Comparison of ENCODE assay signal across 10 cellular contexts in the genomic region with DNA sequence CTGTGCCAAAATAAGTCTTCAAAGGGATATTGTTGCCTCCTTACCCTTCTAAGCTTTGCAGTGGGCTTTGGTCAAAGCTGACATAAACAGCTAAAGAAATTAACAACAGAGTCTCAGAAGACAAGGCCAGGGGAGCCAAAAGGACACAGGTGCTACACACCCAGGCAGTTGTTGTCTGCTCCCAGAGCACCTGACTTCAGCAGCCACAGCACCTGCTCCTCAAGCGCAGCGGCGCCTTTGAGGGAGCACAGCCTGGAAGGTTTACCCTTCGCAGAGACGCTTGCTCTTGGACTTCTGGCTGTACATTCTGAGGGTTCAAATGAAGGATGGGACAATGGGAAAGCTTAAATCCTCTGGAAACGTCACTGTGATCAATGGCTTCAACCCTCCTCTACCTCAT. TPM values are rescaled to one million over a fixed set of nuclear protein-coding genes. Genes with fewer than 3 reads are reported as not detected.
DNase-seq lines count a peak whose midpoint lies in the region; ATAC-seq, FAIRE-seq and TF ChIP-seq lines count a peak whose summit lies in the region.
"Had no signal": no experiment of that assay in that cellular context is flagged by ENCODE, and none has a peak within 500 bp of the region (broad histone marks: within the 10 kb centered on the region; RNA-seq: fewer than 3 reads in every experiment).

No MANE protein-coding gene starts in this region.

- H3K4me3 ChIP-seq in OCI-LY7 (ENCODE audit: low read depth, low read length, poor library complexity, severe bottlenecking) (no peak overlapping the region), kidney (ENCODE audit: low read length in 2 of 2) (no peak overlapping the region), stomach (no peak overlapping the region)
- H3K4me3 ChIP-seq: prostate gland had no signal

- no peaks in the 10 kb centered on the region for H3K27me3 Mint-ChIP-seq in activated CD8-positive, alpha-beta T cell treated with anti-CD3 and anti-CD28 coated beads for 36 hours
- no peaks in the 10 kb centered on the region for H3K27me3 Mint-ChIP-seq in activated CD8-positive, alpha-beta T cell treated with anti-CD3 and anti-CD28 coated beads, Interleukin-2, amount 10 ng/mL, durations not matched to agents 7 days and 5 days (ENCODE audit: low read depth)
- H3K27me3 Mint-ChIP-seq: activated naive CD4-positive, alpha-beta T cell treated with anti-CD3 and anti-CD28 coated beads, Interleukin-2, amount 10 ng/mL, durations not matched to agents 7 days and 5 days had no signal

- no peak overlapping the region for H3K27ac ChIP-seq in OCI-LY7 (ENCODE audit: low read depth, low read length, poor library complexity, severe bottlenecking)
- peak overlapping the region; percentile 2 to 76 for H3K27ac ChIP-seq in kidney (ENCODE audit: low read depth in 2 of 2, low read length in 2 of 2)
- H3K27ac ChIP-seq in stomach, result peak overlapping the region in 4 of 5 donors; percentile 18 to 60 (median 36)
- H3K27ac ChIP-seq: prostate gland had no signal

- peak overlapping the region; percentile 30 for H3K27ac Mint-ChIP-seq in activated CD8-positive, alpha-beta T cell treated with anti-CD3 and anti-CD28 coated beads for 36 hours
- no peak overlapping the region for H3K27ac Mint-ChIP-seq in activated CD8-positive, alpha-beta T cell treated with anti-CD3 and anti-CD28 coated beads, Interleukin-2, amount 10 ng/mL, durations not matched to agents 7 days and 5 days
- H3K27ac Mint-ChIP-seq: activated naive CD4-positive, alpha-beta T cell treated with anti-CD3 and anti-CD28 coated beads, Interleukin-2, amount 10 ng/mL, durations not matched to agents 7 days and 5 days had no signal

- H3K4me2 ChIP-seq in OCI-LY7 (ENCODE audit: low read length), result peak overlapping the region; percentile 50

- H3K4me1 ChIP-seq in OCI-LY7 (ENCODE audit: insufficient read depth, low read length, poor library complexity, severe bottlenecking) (peaks cover 88% of the 10 kb centered on the region), kidney (ENCODE audit: control insufficient read depth in 1 of 2, insufficient read depth in 1 of 2, low read depth in 1 of 2, low read length in 2 of 2) (peaks cover 21 to 43% of the 10 kb centered on the region in 2 donors), stomach (peaks cover 43 to 100% (median 79%) of the 10 kb centered on the region in 4 donors)
- H3K4me1 ChIP-seq: prostate gland had no signal

- POLR2A ChIA-PET in activated CD8-positive, alpha-beta T cell treated with anti-CD3 and anti-CD28 coated beads for 36 hours (lab: Charles Lee), result interaction anchor here (0.5 kb wide), 1 partner anchor 156 kb away, joined by 3 read pairs; no protein-coding TSS in a partner anchor
- POLR2A ChIA-PET in activated CD8-positive, alpha-beta T cell treated with anti-CD3 and anti-CD28 coated beads, Interleukin-2, amount 10 ng/mL, durations not matched to agents 7 days and 5 days (lab: Charles Lee), result no interaction called here
- POLR2A ChIA-PET in OCI-LY7 (lab: Charles Lee), result interaction anchor here (0.7 to 2.0 kb wide), 6 partner anchors 11 to 64 kb away, joined by 3 to 10 read pairs (median 4); no protein-coding TSS in a partner anchor

- H2AFZ ChIP-seq in OCI-LY7 (ENCODE audit: low read length), result no peak overlapping the region

- no peak for ATAC-seq in activated CD8-positive, alpha-beta T cell treated with anti-CD3 and anti-CD28 coated beads for 36 hours
- no peak for ATAC-seq in activated CD8-positive, alpha-beta T cell treated with anti-CD3 and anti-CD28 coated beads, Interleukin-2, amount 10 ng/mL, durations not matched to agents 7 days and 5 days

- no peaks in the 10 kb centered on the region for H3K9me2 ChIP-seq in OCI-LY7 (ENCODE audit: insufficient read depth, low read length)

- H3K4me3 Mint-ChIP-seq in activated CD8-positive, alpha-beta T cell treated with anti-CD3 and anti-CD28 coated beads for 36 hours, result no peak overlapping the region
- no peak overlapping the region for H3K4me3 Mint-ChIP-seq in activated CD8-positive, alpha-beta T cell treated with anti-CD3 and anti-CD28 coated beads, Interleukin-2, amount 10 ng/mL, durations not matched to agents 7 days and 5 days
- H3K4me3 Mint-ChIP-seq: activated naive CD4-positive, alpha-beta T cell treated with anti-CD3 and anti-CD28 coated beads, Interleukin-2, amount 10 ng/mL, durations not matched to agents 7 days and 5 days had no signal

- peaks cover 72% of the 10 kb centered on the region for H3K4me1 Mint-ChIP-seq in activated CD8-positive, alpha-beta T cell treated with anti-CD3 and anti-CD28 coated beads for 36 hours (ENCODE audit: low read depth)
- H3K4me1 Mint-ChIP-seq in activated CD8-positive, alpha-beta T cell treated with anti-CD3 and anti-CD28 coated beads, Interleukin-2, amount 10 ng/mL, durations not matched to agents 7 days and 5 days (ENCODE audit: low read depth), result peaks cover 44% of the 10 kb centered on the region

- H3K36me3 Mint-ChIP-seq in activated CD8-positive, alpha-beta T cell treated with anti-CD3 and anti-CD28 coated beads for 36 hours (ENCODE audit: low read depth), result peaks cover 3% of the 10 kb centered on the region
- H3K36me3 Mint-ChIP-seq in activated CD8-positive, alpha-beta T cell treated with anti-CD3 and anti-CD28 coated beads, Interleukin-2, amount 10 ng/mL, durations not matched to agents 7 days and 5 days (ENCODE audit: low read depth), result peaks cover 3% of the 10 kb centered on the region
- H3K36me3 Mint-ChIP-seq: activated naive CD4-positive, alpha-beta T cell treated with anti-CD3 and anti-CD28 coated beads, Interleukin-2, amount 10 ng/mL, durations not matched to agents 7 days and 5 days had no signal

- BruUV-seq in OCI-LY7 (replicated peaks; lab: Mats Ljungman, UMichigan), result no TSS peak

- FAIRE-seq in kidney (lab: Jason Lieb, UNC) (no peak), GM12891 (lab: Jason Lieb, UNC) (no peak)

- intact Hi-C loops in activated CD8-positive, alpha-beta T cell treated with anti-CD3 and anti-CD28 coated beads for 36 hours (cut with micrococcal nuclease), result no loop called here
- intact Hi-C loops in OCI-LY7 (cut with micrococcal nuclease; ENCODE audit: unreplicated experiment) (no loop called here), kidney (cut with DNase I) (no loop called here), stomach (cut with DNase I; ENCODE audit: low total_unique reads) (loop anchor here (10.0 kb wide), 1 partner anchor 72 kb away; no protein-coding TSS in a partner anchor)

- H3K36me3 ChIP-seq in OCI-LY7 (ENCODE audit: insufficient read depth, low read length) (peaks cover 4% of the 10 kb centered on the region), kidney (ENCODE audit: control insufficient read depth in 1 of 2, insufficient read depth in 2 of 2, low read length in 2 of 2) (no peaks in the 10 kb centered on the region), stomach (no peaks in the 10 kb centered on the region)
- H3K36me3 ChIP-seq: prostate gland had no signal

- no peak for TF ChIP-seq EP300 in stomach (IDR thresholded peaks at IDR 0.05)

- no peak for DNase-seq in activated CD8-positive, alpha-beta T cell treated with anti-CD3 and anti-CD28 coated beads for 36 hours
- DNase-seq in activated CD8-positive, alpha-beta T cell treated with anti-CD3 and anti-CD28 coated beads, Interleukin-2, amount 10 ng/mL, durations not matched to agents 7 days and 5 days, result no peak
- DNase-seq in OCI-LY7 (ENCODE audit: low spot score), result peak; percentile 56
- DNase-seq in kidney, result no peak
- DNase-seq in stomach, result peak; percentile 72
- DNase-seq in islet precursor cell, result no peak
- no peak for DNase-seq in stimulated activated CD4-positive, alpha-beta T cell treated with anti-CD3 and anti-CD28 coated beads, Interleukin-2, amount 100 ng/mL, for 48 hours
- DNase-seq in GM12891 (ENCODE audit: insufficient read length, low spot score), result no peak
- DNase-seq: activated naive CD4-positive, alpha-beta T cell treated with anti-CD3 and anti-CD28 coated beads, Interleukin-2, amount 10 ng/mL, durations not matched to agents 7 days and 5 days had no signal

- H3K9me3 ChIP-seq in OCI-LY7 (ENCODE audit: low read length) (no peaks in the 10 kb centered on the region), kidney (ENCODE audit: control insufficient read depth in 1 of 2, low read length in 2 of 2) (no peaks in the 10 kb centered on the region), stomach (no peaks in the 10 kb centered on the region)
- H3K9me3 ChIP-seq: prostate gland had no signal

- H3K9ac ChIP-seq in kidney (ENCODE audit: low read length in 2 of 2), result peak overlapping the region in 1 of 2 donors; percentile 52

- TF ChIP-seq CTCF in activated CD8-positive, alpha-beta T cell treated with anti-CD3 and anti-CD28 coated beads for 36 hours (IDR thresholded peaks at IDR 0.05), result no peak
- TF ChIP-seq CTCF in OCI-LY7 (conservative IDR thresholded peaks at IDR 0.05; ENCODE audit: low read length) (no peak), kidney (IDR thresholded peaks at IDR 0.05; ENCODE audit: borderline replicate concordance, extremely low read depth, insufficient read depth) (no peak), stomach (IDR thresholded peaks at IDR 0.05) (no peak)

- TF ChIP-seq POLR2A in stomach (IDR thresholded peaks at IDR 0.05), result no peak
- TF ChIP-seq POLR2A in GM12891 (IDR thresholded peaks at IDR 0.05; ENCODE audit: low read depth, low read length), result no peak

- WGBS in stomach, 5 donors, result 30 to 68% (median 40%) methylated on average over 6 of the region's 6 CpGs

- H4K20me1 ChIP-seq in OCI-LY7 (ENCODE audit: insufficient read depth, low read length), result peaks cover 23% of the 10 kb centered on the region

- H3K79me2 ChIP-seq in OCI-LY7 (ENCODE audit: insufficient read depth, low read depth, low read length), result peaks cover 100% of the 10 kb centered on the region

- CTCF ChIA-PET in activated CD8-positive, alpha-beta T cell treated with anti-CD3 and anti-CD28 coated beads for 36 hours (lab: Charles Lee), result interaction anchor here (0.6 to 1.6 kb wide), 6 partner anchors 12 to 192 kb away, joined by 3 to 5 read pairs (median 3); no protein-coding TSS in a partner anchor
- CTCF ChIA-PET in activated CD8-positive, alpha-beta T cell treated with anti-CD3 and anti-CD28 coated beads, Interleukin-2, amount 10 ng/mL, durations not matched to agents 7 days and 5 days (lab: Charles Lee), result interaction anchor here (0.7 to 1.5 kb wide), 3 partner anchors 22 to 190 kb away, joined by 3 read pairs; no protein-coding TSS in a partner anchor
- CTCF ChIA-PET in OCI-LY7 (lab: Charles Lee; ENCODE audit: unreplicated experiment), result no interaction called here

- no peaks in the 10 kb centered on the region for H3K9me3 Mint-ChIP-seq in activated CD8-positive, alpha-beta T cell treated with anti-CD3 and anti-CD28 coated beads for 36 hours
- H3K9me3 Mint-ChIP-seq in activated CD8-positive, alpha-beta T cell treated with anti-CD3 and anti-CD28 coated beads, Interleukin-2, amount 10 ng/mL, durations not matched to agents 7 days and 5 days (ENCODE audit: insufficient read depth), result no peaks in the 10 kb centered on the region
- H3K9me3 Mint-ChIP-seq: activated naive CD4-positive, alpha-beta T cell treated with anti-CD3 and anti-CD28 coated beads, Interleukin-2, amount 10 ng/mL, durations not matched to agents 7 days and 5 days had no signal

- H3K27me3 ChIP-seq in stomach, result no peaks in the 10 kb centered on the region

RNA-seq across cellular contexts. Expression of gene B4GALT5, which starts 16.6 kb away (rescaled TPM):
- 10 to 100 TPM; 16.5 to 16.8 TPM for total RNA-seq in activated CD8-positive, alpha-beta T cell treated with anti-CD3 and anti-CD28 coated beads for 36 hours
- 10 to 100 TPM; 13.3 to 13.4 TPM for total RNA-seq in activated CD8-positive, alpha-beta T cell treated with anti-CD3 and anti-CD28 coated beads, Interleukin-2, amount 10 ng/mL, durations not matched to agents 7 days and 5 days
- 9.7 and 9.8 TPM in 2 replicates for total RNA-seq in OCI-LY7 (2014; rRNA removed; shearing (Covaris generic))
- 14.8 and 18.8 TPM in 2 replicates for total RNA-seq in OCI-LY7 (2022)
- total RNA-seq in kidney, result 73.3 TPM
- 21.4 TPM for polyA plus RNA-seq in kidney (ENCODE audit: insufficient read depth, low read depth, low replicate concordance)
- 10 to 100 TPM; 17.5 to 40.0 (median 25.8) TPM for total RNA-seq in stomach
- 10 to 100 TPM in 2 of 3 donors, 1 to 10 TPM in 1; 7.5 to 10.8 (median 10.2) TPM for polyA plus RNA-seq in stomach
- 7.5 TPM for polyA plus RNA-seq in GM12891 (2012; ENCODE audit: low read depth, missing spikeins)

Comparison
In these comparisons a context has a peak if more than half of its experiments do, and no peak if none do; other contexts are left out.
1. DNase-seq: peak in OCI-LY7 (single experiment) and stomach (single experiment); none in activated CD8-positive, alpha-beta T cell treated with anti-CD3 and anti-CD28 coated beads for 36 hours (single experiment), activated CD8-positive, alpha-beta T cell treated with anti-CD3 and anti-CD28 coated beads, Interleukin-2, amount 10 ng/mL, durations not matched to agents 7 days and 5 days (single experiment), kidney (single experiment), islet precursor cell (single experiment), stimulated activated CD4-positive, alpha-beta T cell treated with anti-CD3 and anti-CD28 coated beads, Interleukin-2, amount 100 ng/mL, for 48 hours (0 of 2) and GM12891 (single experiment).